ENCODE assay signal across 10 cellular contexts in genomic region chr2:218010838-218011616, GRCh38. TPM values are rescaled to one million over a fixed set of nuclear protein-coding genes. Genes with fewer than 3 reads are reported as not detected.
DNase-seq lines count a peak whose midpoint lies in the region; ATAC-seq and TF ChIP-seq lines count a peak whose summit lies in the region.
"Had no signal": no experiment of that assay in that cellular context is flagged by ENCODE, and none has a peak within 500 bp of the region (broad histone marks: within the 10 kb centered on the region; RNA-seq: fewer than 3 reads in every experiment).

No MANE protein-coding gene starts in this region.

- POLR2A ChIA-PET in PC-9 (lab: Charles Lee; ENCODE audit: unreplicated experiment) = no interaction called here

- H4K20me1 ChIP-seq in PC-9 (ENCODE audit: insufficient read depth) = no peaks in the 10 kb centered on the region

- H3K36me3 ChIP-seq in PC-9 (ENCODE audit: low read depth) = no peaks in the 10 kb centered on the region

- no peak for TF ChIP-seq CTCF in PC-9 (conservative IDR thresholded peaks at IDR 0.05)
- no peak for TF ChIP-seq CTCF in glutamatergic neuron (IDR thresholded peaks at IDR 0.05; ENCODE audit: partially characterized antibody, unreplicated experiment)

- DNase-seq in NCI-H1092 treated with DMSO at 0.1 percent for 48 hours (lab: John Stamatoyannopoulos, UW) = peak; percentile 31
- no peak for DNase-seq in NCI-H1092 (lab: John Stamatoyannopoulos, UW)
- no peak for DNase-seq in PC-9
- no peak for DNase-seq in glutamatergic neuron

- H3K9me3 Mint-ChIP-seq in glutamatergic neuron (ENCODE audit: unreplicated experiment) = peaks cover 2% of the 10 kb centered on the region

- BruUV-seq in PC-9 (replicated peaks; lab: Mats Ljungman, UMichigan) = no TSS peak

- peak overlapping the region; percentile 70 for H3K4me2 ChIP-seq in PC-9

- no peaks in the 10 kb centered on the region for H3F3A ChIP-seq in PC-9 (ENCODE audit: insufficient read depth, low read depth)

- H3K9me3 ChIP-seq in PC-9 (ENCODE audit: insufficient read depth, low read depth) = no peaks in the 10 kb centered on the region

- CTCF ChIA-PET in PC-9 (lab: Charles Lee) = interaction anchor here (0.5 kb wide), 1 partner anchor 228 kb away, joined by 8 read pairs; no protein-coding TSS in a partner anchor

- peaks cover 24% of the 10 kb centered on the region for H3K27me3 Mint-ChIP-seq in glutamatergic neuron (ENCODE audit: unreplicated experiment)

- H3K9me2 ChIP-seq in PC-9 (ENCODE audit: insufficient read depth) = no peaks in the 10 kb centered on the region

- H3K4me3 Mint-ChIP-seq in glutamatergic neuron (ENCODE audit: unreplicated experiment) = peak overlapping the region; percentile 78

- H3K4me3 ChIP-seq in PC-9 = no peak overlapping the region; the same call in 1 of the 2 replicates
- H3K4me3 ChIP-seq in skin epidermis = peak overlapping the region in 5 of 7 experiments; percentile 31 to 58 (median 49)

- no peaks in the 10 kb centered on the region for H3K36me3 Mint-ChIP-seq in glutamatergic neuron (ENCODE audit: unreplicated experiment)

- intact Hi-C loops in PC-9 (cut with micrococcal nuclease; ENCODE audit: unreplicated experiment) = no loop called here

- H3K27ac ChIP-seq in PC-9 (no peak overlapping the region), skin epidermis (peak overlapping the region in 5 of 21 experiments; percentile 54 to 76 (median 62))

- H3K27ac Mint-ChIP-seq in glutamatergic neuron (ENCODE audit: unreplicated experiment) = no peak overlapping the region

- H3K4me1 ChIP-seq in PC-9 (replicated peaks; ENCODE audit: insufficient read depth) = no peaks in the 10 kb centered on the region

- H2AFZ ChIP-seq in PC-9 = no peak overlapping the region

- peaks cover 13% of the 10 kb centered on the region for H3K4me1 Mint-ChIP-seq in glutamatergic neuron (ENCODE audit: low read depth, unreplicated experiment)

- H3K79me2 ChIP-seq in PC-9 (ENCODE audit: low read depth) = no peaks in the 10 kb centered on the region

- H3K27me3 ChIP-seq in PC-9 (ENCODE audit: insufficient read depth, low read depth) = peaks cover 42% of the 10 kb centered on the region

- ATAC-seq in GM21576 (IDR thresholded peaks at IDR 0.05; ENCODE audit: unreplicated experiment) = no peak
- ATAC-seq in HG03095 (IDR thresholded peaks at IDR 0.05; ENCODE audit: unreplicated experiment) = no peak
- ATAC-seq in HG02610 (IDR thresholded peaks at IDR 0.05; ENCODE audit: unreplicated experiment) = no peak

RNA-seq across cellular contexts. Expression of gene TNS1, which starts 8.2 kb away (rescaled TPM):
- total RNA-seq in PC-9 (2021) (5.5 and 6.0 TPM in 2 replicates), glutamatergic neuron (ENCODE audit: unreplicated experiment) (3.2 TPM)

RNA-seq across cellular contexts. Expression of gene RUFY4, which starts 58.0 kb away (rescaled TPM):
- total RNA-seq in PC-9 (2021) (not detected in 2 replicates), glutamatergic neuron (ENCODE audit: unreplicated experiment) (not detected)
- total RNA-seq: epithelial cell of proximal tubule, SK-MEL-5 had no signal
